ENCODE assay signal across 26 cellular contexts in genomic region chr5:68116408-68116807, GRCh38.
"Had no signal": no experiment of that assay in that cellular context is flagged by ENCODE, and none has a peak within 500 bp of the region (broad histone marks: within the 10 kb centered on the region; RNA-seq: fewer than 3 reads in every experiment).

No MANE protein-coding gene starts in this region.

- H3K27ac ChIP-seq: hepatocyte, left lung, neutrophil, ovary, sigmoid colon, spleen, testis, thyroid gland, transverse colon, upper lobe of left lung, vagina had no signal

- ATAC-seq: left lung; mucosa of descending colon; naive thymus-derived CD4-positive, alpha-beta T cell; natural killer cell treated with Interleukin-12 subunit alpha and Interleukin-12 subunit beta and Interleukin-15 and Interleukin-18, amount 100 ng/mL, for 72 hours; right cardiac atrium; stimulated activated memory B cell treated with anti-CD40 and anti-IgM and Interleukin-4, amounts not matched to agents 10 μg/mL and 1 μg/mL and 100 μg/mL, for 72 hours; stimulated activated naive CD8-positive, alpha-beta T cell treated with anti-CD3 and anti-CD28 coated beads, Interleukin-15, amount 100 ng/mL, for 72 hours had no signal

- H2AFZ ChIP-seq: hepatocyte had no signal

- H3K4me1 ChIP-seq: left lung, sigmoid colon, spleen, testis, thyroid gland, transverse colon, upper lobe of left lung, vagina had no signal

- H3K4me2 ChIP-seq: hepatocyte had no signal

- H3K36me3 ChIP-seq: left lung, neutrophil, ovary, sigmoid colon, spleen, thyroid gland, transverse colon, upper lobe of left lung, vagina had no signal

- H3K9me3 ChIP-seq: left lung, mucosa of descending colon, neutrophil, ovary, sigmoid colon, spleen, testis, thyroid gland, transverse colon, upper lobe of left lung, vagina had no signal

- H3K4me3 ChIP-seq: hepatocyte, left lung, lung, mucosa of descending colon, ovary, sigmoid colon, spleen, testis, thyroid gland, transverse colon, upper lobe of left lung, vagina had no signal

- H3K27me3 ChIP-seq: hepatocyte, left lung, neutrophil, ovary, sigmoid colon, spleen, testis, thyroid gland, transverse colon, upper lobe of left lung, vagina had no signal

- DNase-seq: head of caudate nucleus; islet precursor cell; left cardiac atrium; left lung; midbrain; mucosa of descending colon; naive thymus-derived CD4-positive, alpha-beta T cell; occipital lobe; ovary; right cardiac atrium; sigmoid colon; small intestine; spleen; stimulated activated CD4-positive, alpha-beta T cell treated with anti-CD3 and anti-CD28 coated beads, Interleukin-4, amount 100 ng/mL, for 24 hours; stimulated activated naive CD4-positive, alpha-beta T cell treated with Interleukin-2 at 50 U/mL for 16 hours; stimulated activated naive CD8-positive, alpha-beta T cell treated with anti-CD3 and anti-CD28 coated beads, Interleukin-15, amount 100 ng/mL, for 72 hours; testis; thyroid gland; transverse colon; upper lobe of left lung had no signal
